ENCODE assay signal across 9 cellular contexts in genomic region chr11:128624269-128625170, GRCh38. TPM values are rescaled to one million over a fixed set of nuclear protein-coding genes. Genes with fewer than 3 reads are reported as not detected.
A peak's percentile ranks its signal among the peaks of the same experiment; 100 is the strongest.
DNase-seq lines count a peak whose midpoint lies in the region; ATAC-seq and TF ChIP-seq lines count a peak whose summit lies in the region.
"Had no signal": no experiment of that assay in that cellular context is flagged by ENCODE, and none has a peak within 500 bp of the region (broad histone marks: within the 10 kb centered on the region; RNA-seq: fewer than 3 reads in every experiment).

No MANE protein-coding gene starts in this region.

- BruUV-seq in Calu3 (replicated peaks; lab: Mats Ljungman, UMichigan): no TSS peak

- peaks cover 0 to 1% of the 10 kb centered on the region in 2 donors for H3K27me3 Mint-ChIP-seq in T-cell
- H3K27me3 Mint-ChIP-seq in central memory CD8-positive, alpha-beta T cell: no peaks in the 10 kb centered on the region
- no peaks in the 10 kb centered on the region for H3K27me3 Mint-ChIP-seq in stimulated activated naive CD8-positive, alpha-beta T cell treated with anti-CD3 and anti-CD28 coated beads, Interleukin-15, Interleukin-2, amounts not matched to agents 100 ng/mL and 50 ng/mL, for 24 hours
- H3K27me3 Mint-ChIP-seq in Calu3 (ENCODE audit: unreplicated experiment): peaks cover 7% of the 10 kb centered on the region

- H3K9me3 Mint-ChIP-seq in T-cell (no peaks in the 10 kb centered on the region), Calu3 (ENCODE audit: low read depth, unreplicated experiment) (no peaks in the 10 kb centered on the region)
- no peaks in the 10 kb centered on the region for H3K9me3 Mint-ChIP-seq in central memory CD8-positive, alpha-beta T cell
- no peaks in the 10 kb centered on the region for H3K9me3 Mint-ChIP-seq in stimulated activated naive CD8-positive, alpha-beta T cell treated with anti-CD3 and anti-CD28 coated beads, Interleukin-15, Interleukin-2, amounts not matched to agents 100 ng/mL and 50 ng/mL, for 24 hours
- H3K9me3 Mint-ChIP-seq: brain had no signal

- in situ Hi-C loops in GM13976 (cut with MboI; ENCODE audit: low sequenced_read_pairs, unreplicated experiment): loop anchor here (5.0 to 25.0 kb wide), 3 partner anchors 100 to 587 kb away; no protein-coding TSS in a partner anchor

- H3K27ac Mint-ChIP-seq in T-cell (peak overlapping the region; percentile 99 to 100), Calu3 (ENCODE audit: unreplicated experiment) (no peak overlapping the region)
- peak overlapping the region; percentile 97 for H3K27ac Mint-ChIP-seq in central memory CD8-positive, alpha-beta T cell (ENCODE audit: low read depth)
- H3K27ac Mint-ChIP-seq in stimulated activated naive CD8-positive, alpha-beta T cell treated with anti-CD3 and anti-CD28 coated beads, Interleukin-15, Interleukin-2, amounts not matched to agents 100 ng/mL and 50 ng/mL, for 24 hours: peak overlapping the region; percentile 97
- H3K27ac Mint-ChIP-seq: brain had no signal

- intact Hi-C loops in Calu3 (cut with micrococcal nuclease; ENCODE audit: unreplicated experiment): loop anchor here (10.0 kb wide), 1 partner anchor 100 kb away; no protein-coding TSS in a partner anchor

- H3K4me3 Mint-ChIP-seq in T-cell (peak overlapping the region; percentile 70 to 75 (median 70)), Calu3 (ENCODE audit: low read depth, unreplicated experiment) (no peak overlapping the region)
- peak overlapping the region; percentile 70 for H3K4me3 Mint-ChIP-seq in central memory CD8-positive, alpha-beta T cell
- H3K4me3 Mint-ChIP-seq in stimulated activated naive CD8-positive, alpha-beta T cell treated with anti-CD3 and anti-CD28 coated beads, Interleukin-15, Interleukin-2, amounts not matched to agents 100 ng/mL and 50 ng/mL, for 24 hours: peak overlapping the region; percentile 62
- H3K4me3 Mint-ChIP-seq: brain had no signal

- TF ChIP-seq CTCF in GM13976 (IDR thresholded peaks at IDR 0.05; ENCODE audit: borderline replicate concordance, control extremely low read depth, extremely low read depth, insufficient read depth, missing control alignments): no peak
- no peak for TF ChIP-seq CTCF in Calu3 (IDR thresholded peaks at IDR 0.05; ENCODE audit: unreplicated experiment)

- DNase-seq in GM13976 (ENCODE audit: low spot score): peak; percentile 64
- peak; percentile 48 to 84 (median 68) for DNase-seq in T-cell
- peak; percentile 39 to 61 for DNase-seq in central memory CD8-positive, alpha-beta T cell (ENCODE audit: low spot score in 2 of 2)
- no peak for DNase-seq in HUDEP-2 (lab: John Stamatoyannopoulos, UW; ENCODE audit: unreplicated experiment in 76 of 76)
- DNase-seq in Calu3: no peak
- DNase-seq in NCI-H2107 (lab: John Stamatoyannopoulos, UW): no peak

- ATAC-seq in HG02763 (IDR thresholded peaks at IDR 0.05; ENCODE audit: unreplicated experiment): peak; percentile 36
- ATAC-seq in T-cell (replicated peaks in 1 of 4): peak; percentile 67 to 74 (median 72)
- ATAC-seq in central memory CD8-positive, alpha-beta T cell (replicated peaks; ENCODE audit: extremely low read depth, poor library complexity, severe bottlenecking): peak; percentile 60

- CTCF ChIA-PET in T-cell (lab: Charles Lee) (interaction anchor here (0.5 to 2.2 kb wide), 13 partner anchors 8 to 467 kb away, joined by 3 to 15 read pairs (median 3); no protein-coding TSS in a partner anchor), Calu3 (lab: Charles Lee) (no interaction called here)

- peaks cover 96 to 99% (median 98%) of the 10 kb centered on the region in 3 donors for H3K4me1 Mint-ChIP-seq in T-cell
- peaks cover 85% of the 10 kb centered on the region for H3K4me1 Mint-ChIP-seq in central memory CD8-positive, alpha-beta T cell
- H3K4me1 Mint-ChIP-seq in stimulated activated naive CD8-positive, alpha-beta T cell treated with anti-CD3 and anti-CD28 coated beads, Interleukin-15, Interleukin-2, amounts not matched to agents 100 ng/mL and 50 ng/mL, for 24 hours (ENCODE audit: low read depth): peaks cover 100% of the 10 kb centered on the region
- no peaks in the 10 kb centered on the region for H3K4me1 Mint-ChIP-seq in Calu3 (ENCODE audit: low read depth, unreplicated experiment)

- POLR2A ChIA-PET in T-cell (lab: Charles Lee): interaction anchor here (0.5 to 3.4 kb wide), 13 partner anchors 12 to 297 kb away, joined by 3 to 24 read pairs (median 4); no protein-coding TSS in a partner anchor

- H3K36me3 Mint-ChIP-seq in T-cell: no peaks in the 10 kb centered on the region
- H3K36me3 Mint-ChIP-seq in central memory CD8-positive, alpha-beta T cell (ENCODE audit: insufficient read depth): peaks cover 18% of the 10 kb centered on the region
- H3K36me3 Mint-ChIP-seq in stimulated activated naive CD8-positive, alpha-beta T cell treated with anti-CD3 and anti-CD28 coated beads, Interleukin-15, Interleukin-2, amounts not matched to agents 100 ng/mL and 50 ng/mL, for 24 hours (ENCODE audit: low read depth): no peaks in the 10 kb centered on the region
- H3K36me3 Mint-ChIP-seq in Calu3 (ENCODE audit: insufficient read depth, unreplicated experiment): no peaks in the 10 kb centered on the region
- H3K36me3 Mint-ChIP-seq: brain had no signal

RNA-seq across cellular contexts. Expression of gene ETS1, which starts 37.2 kb away (rescaled TPM):
- total RNA-seq in T-cell (1,000 to 10,000 TPM in 1 of 5 donors, 100 to 1,000 TPM in 4; 773 to 1,065 (median 854) TPM), Calu3 (2022) (26.5 and 38.4 TPM in 2 replicates)

Comparison
In these comparisons a context has a peak if more than half of its experiments do, and no peak if none do; other contexts are left out.
1. DNase-seq: peak in GM13976 (single experiment), T-cell (34 of 34) and central memory CD8-positive, alpha-beta T cell (2 of 2); none in HUDEP-2 (0 of 76), Calu3 (single experiment) and NCI-H2107 (single experiment).
2. RNA of gene ETS1, which starts 37.2 kb away (total RNA-seq): 773 to 1,065 TPM in T-cell; 26.5 to 38.4 TPM in Calu3; every median in the first group is over 10 times any median in the second.
3. Peak in every context shown above with its lines, with median percentiles within 50 percentile points of each other: ATAC-seq.